ENCODE assay signal across 22 cellular contexts in genomic region chr14:52086755-52087154, GRCh38. TPM values are rescaled to one million over a fixed set of nuclear protein-coding genes. Genes with fewer than 3 reads are reported as not detected.
"Had no signal": no experiment of that assay in that cellular context is flagged by ENCODE, and none has a peak within 500 bp of the region (broad histone marks: within the 10 kb centered on the region; RNA-seq: fewer than 3 reads in every experiment).

No MANE protein-coding gene starts in this region.

- H3K9me3 ChIP-seq: breast epithelium, lower lobe of right lung, vagina had no signal

- ATAC-seq: activated T-cell treated with anti-CD3 and anti-CD28 coated beads, Interleukin-2, amount 50 U/mL, for 72 hours; foreskin keratinocyte; left cardiac atrium; lower lobe of right lung had no signal

- H3K4me1 Mint-ChIP-seq: activated CD4-positive, alpha-beta T cell treated with anti-CD3 and anti-CD28 coated beads, Interleukin-2, amount 10 ng/mL, durations not matched to agents 7 days and 5 days; activated naive CD8-positive, alpha-beta T cell treated with anti-CD3 and anti-CD28 coated beads for 36 hours; endodermal cell; naive B cell had no signal

- H3K36me3 ChIP-seq: breast epithelium, lower lobe of right lung, transverse colon, vagina had no signal

- DNase-seq: activated CD4-positive, alpha-beta T cell treated with anti-CD3 and anti-CD28 coated beads, Interleukin-2, amount 10 ng/mL, durations not matched to agents 7 days and 5 days; activated CD8-positive, alpha-beta memory T cell treated with anti-CD3 and anti-CD28 coated beads, Interleukin-2, amount 50 U/mL, for 48 hours; activated naive CD8-positive, alpha-beta T cell treated with anti-CD3 and anti-CD28 coated beads for 36 hours; activated T-cell treated with anti-CD3 and anti-CD28 coated beads, Interleukin-2, amount 50 U/mL, for 72 hours; anterior cingulate cortex; cerebellar nuclear complex; endodermal cell; erythroblast; foreskin keratinocyte; head of caudate nucleus; left cardiac atrium; lower lobe of right lung; midbrain; naive B cell; stimulated activated CD4-positive, alpha-beta T cell treated with anti-CD3 and anti-CD28 coated beads, Interleukin-4, amount 100 ng/mL, for 24 hours; stimulated activated naive CD4-positive, alpha-beta T cell; substantia nigra; T-helper 9 cell; transverse colon had no signal

- H3K36me3 Mint-ChIP-seq: activated naive CD8-positive, alpha-beta T cell treated with anti-CD3 and anti-CD28 coated beads for 36 hours had no signal

- H3K27ac ChIP-seq: breast epithelium, foreskin keratinocyte, lower lobe of right lung, parathyroid adenoma, transverse colon, vagina had no signal

- H3K4me3 Mint-ChIP-seq: activated CD4-positive, alpha-beta T cell treated with anti-CD3 and anti-CD28 coated beads, Interleukin-2, amount 10 ng/mL, durations not matched to agents 7 days and 5 days; activated naive CD8-positive, alpha-beta T cell treated with anti-CD3 and anti-CD28 coated beads for 36 hours; activated T-cell treated with anti-CD3 and anti-CD28 coated beads, Interleukin-2, amount 50 U/mL, for 72 hours; endodermal cell; naive B cell had no signal

- H3K4me1 ChIP-seq: breast epithelium, foreskin keratinocyte, lower lobe of right lung, transverse colon, vagina had no signal

- H3K27ac Mint-ChIP-seq: activated CD4-positive, alpha-beta T cell treated with anti-CD3 and anti-CD28 coated beads, Interleukin-2, amount 10 ng/mL, durations not matched to agents 7 days and 5 days; activated naive CD8-positive, alpha-beta T cell treated with anti-CD3 and anti-CD28 coated beads for 36 hours; activated T-cell treated with anti-CD3 and anti-CD28 coated beads, Interleukin-2, amount 50 U/mL, for 72 hours; endodermal cell; naive B cell had no signal

- H3K27me3 ChIP-seq: breast epithelium, transverse colon, vagina had no signal

- H3K4me3 ChIP-seq: breast epithelium, lower lobe of right lung, transverse colon, vagina had no signal

RNA-seq across cellular contexts. Expression of gene NID2, which starts 17.9 kb away (rescaled TPM):
- total RNA-seq: activated naive CD8-positive, alpha-beta T cell treated with anti-CD3 and anti-CD28 coated beads for 36 hours had no signal
